Comparison of ENCODE assay signal across 8 cellular contexts in genomic region chr14:102316746-102317563, GRCh38. TPM values are rescaled to one million over a fixed set of nuclear protein-coding genes. Genes with fewer than 3 reads are reported as not detected.
DNase-seq lines count a peak whose midpoint lies in the region; ATAC-seq and TF ChIP-seq lines count a peak whose summit lies in the region.

No MANE protein-coding gene starts in this region.

- H3K4me3 ChIP-seq in H7 (ENCODE audit: insufficient read depth, low read depth, low read length) = peak overlapping the region; percentile 69
- peak overlapping the region; percentile 53 for H3K4me3 ChIP-seq in LNCaP clone FGC (ENCODE audit: low read depth, low read length)
- peak overlapping the region; percentile 52 for H3K4me3 ChIP-seq in RWPE2 (ENCODE audit: severe bottlenecking)
- peak overlapping the region; percentile 66 for H3K4me3 ChIP-seq in fibroblast of the aortic adventitia (ENCODE audit: low read depth, low read length)

- DNase-seq in H7 = peak; percentile 96
- DNase-seq in LNCaP clone FGC (ENCODE audit: low read depth) = peak; percentile 76
- peak; percentile 91 for DNase-seq in RWPE2 (ENCODE audit: low spot score)
- DNase-seq in activated T-helper 9 cell treated with anti-CD3 and anti-CD28 coated beads, Interleukin-2, amount 50 U/mL, for 16 hours (ENCODE audit: low read depth) = peak; percentile 97
- DNase-seq in fibroblast of the aortic adventitia (ENCODE audit: low read depth) = peak; percentile 92
- DNase-seq in stimulated activated naive CD8-positive, alpha-beta T cell treated with anti-CD3 and anti-CD28 coated beads, Interleukin-15, Interleukin-2, amounts not matched to agents 100 U/mL and 50 U/mL, for 24 hours = peak; percentile 94

- peak overlapping the region; percentile 46 for H3K27ac ChIP-seq in RWPE2 (ENCODE audit: poor library complexity, severe bottlenecking)

- H3K9me3 ChIP-seq in ES-I3 (ENCODE audit: control insufficient read depth, insufficient read depth, low read length) (no peaks in the 10 kb centered on the region), RWPE2 (ENCODE audit: severe bottlenecking) (no peaks in the 10 kb centered on the region)

- peaks cover 10% of the 10 kb centered on the region for H3K27me3 Mint-ChIP-seq in nephron (ENCODE audit: low read depth)

- peak overlapping the region; percentile 62 for H3K9ac ChIP-seq in ES-I3 (ENCODE audit: low read depth, low read length)

- H3K4me1 Mint-ChIP-seq in nephron = peaks cover 58% of the 10 kb centered on the region

- H3K27me3 ChIP-seq in H7 (ENCODE audit: control insufficient read depth, insufficient read depth, low read length) (peaks cover 4% of the 10 kb centered on the region), RWPE2 (ENCODE audit: insufficient read depth, poor library complexity, severe bottlenecking) (no peaks in the 10 kb centered on the region)

- H3K36me3 ChIP-seq in ES-I3 (ENCODE audit: insufficient read depth, low read length) (no peaks in the 10 kb centered on the region), H7 (replicated peaks; ENCODE audit: control insufficient read depth, insufficient read depth, low read length) (no peaks in the 10 kb centered on the region), RWPE2 (ENCODE audit: low read depth) (no peaks in the 10 kb centered on the region)

- H3K27ac Mint-ChIP-seq in nephron = peak overlapping the region; percentile 98 to 99 (median 99)

- H3K4me3 Mint-ChIP-seq in nephron = peak overlapping the region; percentile 94 to 97 (median 96)

- TF ChIP-seq CTCF in LNCaP clone FGC (IDR thresholded peaks at IDR 0.05; ENCODE audit: control insufficient read depth, extremely low read depth, insufficient read depth) (peak; percentile 79), RWPE2 (IDR thresholded peaks at IDR 0.05; ENCODE audit: poor library complexity, severe bottlenecking) (peak; percentile 96), fibroblast of the aortic adventitia (IDR thresholded peaks at IDR 0.05; ENCODE audit: insufficient read depth, low read length) (peak; percentile 79), nephron (IDR thresholded peaks at IDR 0.05; ENCODE audit: unreplicated experiment in 3 of 3) (peak; percentile 75 to 85 (median 79))

- peaks cover 5% of the 10 kb centered on the region; the same call in 1 of the 2 replicates for H3K4me1 ChIP-seq in ES-I3 (ENCODE audit: insufficient read depth, low read length)
- H3K4me1 ChIP-seq in RWPE2 (ENCODE audit: insufficient read depth, poor library complexity, severe bottlenecking) = peaks cover 17% of the 10 kb centered on the region

- peak; percentile 68 for ATAC-seq in RWPE2 (ENCODE audit: low read depth)
- peak; percentile 77 for ATAC-seq in stimulated activated naive CD8-positive, alpha-beta T cell treated with anti-CD3 and anti-CD28 coated beads, Interleukin-15, Interleukin-2, amounts not matched to agents 100 U/mL and 50 U/mL, for 24 hours

- H3K9me3 Mint-ChIP-seq in nephron = no peaks in the 10 kb centered on the region

- no peaks in the 10 kb centered on the region for H3K36me3 Mint-ChIP-seq in nephron (ENCODE audit: low read depth)

RNA-seq across cellular contexts. Expression of gene ZNF839, which starts 2.6 kb away (rescaled TPM):
- total RNA-seq in H7 (2014; rRNA removed; shearing (Covaris generic)) = 14.9 and 18.9 TPM in 2 replicates
- 2.8 and 7.5 TPM in 2 replicates for total RNA-seq in fibroblast of the aortic adventitia (ENCODE audit: low replicate concordance)

RNA-seq across cellular contexts. Expression of gene MOK, which starts 12.0 kb away (rescaled TPM):
- total RNA-seq in H7 (2014; rRNA removed; shearing (Covaris generic)) = 2.1 and 2.2 TPM in 2 replicates
- 21.2 and 40.6 TPM in 2 replicates for total RNA-seq in fibroblast of the aortic adventitia (ENCODE audit: low replicate concordance)

RNA-seq across cellular contexts. Expression of gene CINP, which starts 45.7 kb away (rescaled TPM):
- total RNA-seq in H7 (2014; rRNA removed; shearing (Covaris generic)) = 42.3 and 52.9 TPM in 2 replicates
- 41.9 and 70.3 TPM in 2 replicates for total RNA-seq in fibroblast of the aortic adventitia (ENCODE audit: low replicate concordance)

RNA-seq across cellular contexts. Expression of gene TECPR2, which starts 45.8 kb away (rescaled TPM):
- 11.2 and 13.4 TPM in 2 replicates for total RNA-seq in H7 (2014; rRNA removed; shearing (Covaris generic))
- 8.8 and 16.1 TPM in 2 replicates for total RNA-seq in fibroblast of the aortic adventitia (ENCODE audit: low replicate concordance)

Comparison
In these comparisons a context has a peak if more than half of its experiments do, and no peak if none do; other contexts are left out.
1. Peak in every context shown above with its lines: DNase-seq, ATAC-seq, H3K4me3 ChIP-seq and H3K27ac ChIP-seq.